ENCODE assay signal across 17 cellular contexts in the genomic region with DNA sequence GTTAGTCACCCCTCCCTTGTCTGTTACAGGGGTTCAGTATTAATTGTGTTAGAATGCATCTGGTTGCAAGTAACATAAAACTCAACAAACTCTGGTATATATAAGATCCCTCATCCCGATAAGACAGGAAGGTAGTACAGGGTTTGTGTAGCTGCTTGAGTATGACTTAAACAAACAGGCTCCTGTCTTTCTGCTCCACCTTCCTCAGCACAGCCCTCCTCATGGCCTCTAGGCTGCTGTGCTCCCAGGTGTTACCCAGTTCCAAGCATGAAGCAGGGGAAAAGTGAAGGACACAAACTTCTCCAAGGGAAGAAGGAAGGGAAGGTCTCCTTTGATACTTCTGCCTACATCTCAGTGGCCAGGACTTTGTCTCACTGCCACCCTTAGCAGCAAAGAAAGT. TPM values are rescaled to one million over a fixed set of nuclear protein-coding genes. Genes with fewer than 3 reads are reported as not detected.
A peak's percentile ranks its signal among the peaks of the same experiment; 100 is the strongest.
DNase-seq lines count a peak whose midpoint lies in the region; ATAC-seq, FAIRE-seq and TF ChIP-seq lines count a peak whose summit lies in the region.
"Had no signal": no experiment of that assay in that cellular context is flagged by ENCODE, and none has a peak within 500 bp of the region (broad histone marks: within the 10 kb centered on the region; RNA-seq: fewer than 3 reads in every experiment).

No MANE protein-coding gene starts in this region.

- FAIRE-seq in keratinocyte (lab: Jason Lieb, UNC) = no peak
- FAIRE-seq: D721Med had no signal

- no peaks in the 10 kb centered on the region for H3K36me3 Mint-ChIP-seq in activated naive CD8-positive, alpha-beta T cell
- H3K36me3 Mint-ChIP-seq in activated naive CD8-positive, alpha-beta T cell treated with anti-CD3 and anti-CD28 coated beads for 36 hours = peaks cover 4% of the 10 kb centered on the region
- H3K36me3 Mint-ChIP-seq in activated T-helper 1 cell treated with anti-CD3 and anti-CD28 coated beads, Interleukin-12 subunit alpha, Interleukin-12 subunit beta, Interleukin-2, Interleukin-4 antibody, amounts not matched to agents 30 ng/mL and 10 ng/mL and 1 ng/mL, durations not matched to agents 14 hours and 24 hours and 36 hours (ENCODE audit: low read depth) = peaks cover 3% of the 10 kb centered on the region
- H3K36me3 Mint-ChIP-seq in activated CD4-positive, alpha-beta T cell treated with anti-CD3 and anti-CD28 coated beads, Interleukin-2, amount 10 ng/mL, durations not matched to agents 7 days and 5 days (ENCODE audit: low read depth) = peaks cover 10% of the 10 kb centered on the region

- H3K36me3 ChIP-seq in keratinocyte (ENCODE audit: control insufficient read depth in 2 of 2, extremely low read depth in 1 of 2, insufficient read depth in 2 of 2, low read length in 2 of 2) (no peaks in the 10 kb centered on the region), thyroid gland (no peaks in the 10 kb centered on the region)
- H3K36me3 ChIP-seq: heart left ventricle, left lung had no signal

- POLR2A ChIA-PET in activated CD4-positive, alpha-beta T cell treated with anti-CD3 and anti-CD28 coated beads, Interleukin-2, amount 10 ng/mL, durations not matched to agents 7 days and 5 days (lab: Charles Lee) = no interaction called here

- H3K27me3 Mint-ChIP-seq in activated naive CD8-positive, alpha-beta T cell = no peaks in the 10 kb centered on the region
- no peaks in the 10 kb centered on the region for H3K27me3 Mint-ChIP-seq in activated naive CD8-positive, alpha-beta T cell treated with anti-CD3 and anti-CD28 coated beads for 36 hours
- H3K27me3 Mint-ChIP-seq in activated T-helper 1 cell treated with anti-CD3 and anti-CD28 coated beads, Interleukin-12 subunit alpha, Interleukin-12 subunit beta, Interleukin-2, Interleukin-4 antibody, amounts not matched to agents 30 ng/mL and 10 ng/mL and 1 ng/mL, durations not matched to agents 14 hours and 24 hours and 36 hours (ENCODE audit: insufficient read depth) = peaks cover 2% of the 10 kb centered on the region
- peaks cover 2% of the 10 kb centered on the region for H3K27me3 Mint-ChIP-seq in activated CD4-positive, alpha-beta T cell treated with anti-CD3 and anti-CD28 coated beads, Interleukin-2, amount 10 ng/mL, durations not matched to agents 7 days and 5 days

- dilution Hi-C loops in keratinocyte (cut with MboI; ENCODE audit: extremely low pct_ligation_motif_present, low sequenced_read_pairs) = no loop called here

- no peak overlapping the region for H3K9ac ChIP-seq in keratinocyte (ENCODE audit: control insufficient read depth, extremely low read depth, insufficient read depth, low read length)

- peaks cover 2% of the 10 kb centered on the region for H4K20me1 ChIP-seq in keratinocyte (ENCODE audit: control insufficient read depth, extremely low read depth, insufficient read depth, low read length)

- 22 to 29% methylated on average over 1 of the region's 1 CpG for WGBS in thyroid gland, 2 donors

- ATAC-seq in HG03378 (IDR thresholded peaks at IDR 0.05; ENCODE audit: unreplicated experiment) = no peak
- ATAC-seq: heart left ventricle had no signal

- H3K9me3 ChIP-seq in keratinocyte (ENCODE audit: control insufficient read depth, low read depth, low read length) = no peaks in the 10 kb centered on the region
- H3K9me3 ChIP-seq in thyroid gland = no peaks in the 10 kb centered on the region
- H3K9me3 ChIP-seq: heart left ventricle, left lung had no signal

- H3K4me2 ChIP-seq in keratinocyte (ENCODE audit: control insufficient read depth, extremely low read depth, insufficient read depth, low read depth, low read length) = peak overlapping the region; percentile 94

- intact Hi-C loops in activated T-helper 1 cell treated with anti-CD3 and anti-CD28 coated beads, Interleukin-12 subunit alpha, Interleukin-12 subunit beta, Interleukin-2, Interleukin-4 antibody, amounts not matched to agents 30 ng/mL and 10 ng/mL and 1 ng/mL, durations not matched to agents 14 hours and 24 hours and 36 hours (cut with micrococcal nuclease) = no loop called here
- intact Hi-C loops in thyroid gland (cut with DNase I) = no loop called here

- H3K4me3 Mint-ChIP-seq in activated naive CD8-positive, alpha-beta T cell = no peak overlapping the region
- H3K4me3 Mint-ChIP-seq in activated naive CD8-positive, alpha-beta T cell treated with anti-CD3 and anti-CD28 coated beads for 36 hours = no peak overlapping the region
- H3K4me3 Mint-ChIP-seq in activated T-helper 1 cell treated with anti-CD3 and anti-CD28 coated beads, Interleukin-12 subunit alpha, Interleukin-12 subunit beta, Interleukin-2, Interleukin-4 antibody, amounts not matched to agents 30 ng/mL and 10 ng/mL and 1 ng/mL, durations not matched to agents 14 hours and 24 hours and 36 hours = peak overlapping the region; percentile 44
- no peak overlapping the region for H3K4me3 Mint-ChIP-seq in activated CD4-positive, alpha-beta T cell treated with anti-CD3 and anti-CD28 coated beads, Interleukin-2, amount 10 ng/mL, durations not matched to agents 7 days and 5 days

- DNase-seq in activated naive CD8-positive, alpha-beta T cell treated with anti-CD3 and anti-CD28 coated beads for 36 hours = no peak
- no peak for DNase-seq in activated T-helper 1 cell treated with anti-CD3 and anti-CD28 coated beads, Interleukin-12 subunit alpha, Interleukin-12 subunit beta, Interleukin-2, Interleukin-4 antibody, amounts not matched to agents 30 ng/mL and 10 ng/mL and 1 ng/mL, durations not matched to agents 14 hours and 24 hours and 36 hours (ENCODE audit: low spot score)
- no peak for DNase-seq in keratinocyte (ENCODE audit: low read depth, low spot score)
- no peak for DNase-seq in thyroid gland
- DNase-seq in pons (ENCODE audit: low spot score) = no peak
- DNase-seq in activated CD4-positive, alpha-beta T cell treated with anti-CD3 and anti-CD28 coated beads, Interleukin-2, amount 10 ng/mL, durations not matched to agents 7 days and 5 days = no peak
- DNase-seq: ACHN; activated naive CD4-positive, alpha-beta T cell treated with anti-CD3 and anti-CD28 coated beads for 36 hours; caudate nucleus; heart left ventricle; left lung; NCI-H1105; nephron progenitor cell; stimulated activated CD4-positive, alpha-beta T cell treated with anti-CD3 and anti-CD28 coated beads, Interleukin-4, amount 100 ng/mL, for 4 hours had no signal

- H3K27me3 ChIP-seq in keratinocyte (ENCODE audit: control insufficient read depth, extremely low read depth, insufficient read depth, low read length) (no peaks in the 10 kb centered on the region), thyroid gland (no peaks in the 10 kb centered on the region)
- H3K27me3 ChIP-seq: heart left ventricle, left lung had no signal

- no peaks in the 10 kb centered on the region for H3K9me3 Mint-ChIP-seq in activated naive CD8-positive, alpha-beta T cell (ENCODE audit: low read depth)
- no peaks in the 10 kb centered on the region for H3K9me3 Mint-ChIP-seq in activated naive CD8-positive, alpha-beta T cell treated with anti-CD3 and anti-CD28 coated beads for 36 hours
- H3K9me3 Mint-ChIP-seq in activated T-helper 1 cell treated with anti-CD3 and anti-CD28 coated beads, Interleukin-12 subunit alpha, Interleukin-12 subunit beta, Interleukin-2, Interleukin-4 antibody, amounts not matched to agents 30 ng/mL and 10 ng/mL and 1 ng/mL, durations not matched to agents 14 hours and 24 hours and 36 hours = no peaks in the 10 kb centered on the region
- H3K9me3 Mint-ChIP-seq in activated CD4-positive, alpha-beta T cell treated with anti-CD3 and anti-CD28 coated beads, Interleukin-2, amount 10 ng/mL, durations not matched to agents 7 days and 5 days = no peaks in the 10 kb centered on the region
- H3K9me3 Mint-ChIP-seq: nephron progenitor cell had no signal

- no peak for TF ChIP-seq CTCF in keratinocyte (optimal IDR thresholded peaks at IDR 0.05 in 1 of 3, IDR thresholded peaks at IDR 0.05 in 1 of 3, conservative IDR thresholded peaks at IDR 0.05 in 1 of 3; ENCODE audit: extremely low read depth in 1 of 3, insufficient read depth in 2 of 3, low read length in 3 of 3)
- TF ChIP-seq CTCF in thyroid gland (IDR thresholded peaks at IDR 0.05) = no peak

- no peaks in the 10 kb centered on the region for H3K9me1 ChIP-seq in keratinocyte (ENCODE audit: control insufficient read depth, extremely low read depth, insufficient read depth, low read length)

- no peak for TF ChIP-seq POLR2A in thyroid gland (IDR thresholded peaks at IDR 0.05)

- H3K27ac Mint-ChIP-seq in activated naive CD8-positive, alpha-beta T cell = peak overlapping the region; percentile 72
- H3K27ac Mint-ChIP-seq in activated naive CD8-positive, alpha-beta T cell treated with anti-CD3 and anti-CD28 coated beads for 36 hours = no peak overlapping the region
- no peak overlapping the region for H3K27ac Mint-ChIP-seq in activated T-helper 1 cell treated with anti-CD3 and anti-CD28 coated beads, Interleukin-12 subunit alpha, Interleukin-12 subunit beta, Interleukin-2, Interleukin-4 antibody, amounts not matched to agents 30 ng/mL and 10 ng/mL and 1 ng/mL, durations not matched to agents 14 hours and 24 hours and 36 hours
- H3K27ac Mint-ChIP-seq in activated CD4-positive, alpha-beta T cell treated with anti-CD3 and anti-CD28 coated beads, Interleukin-2, amount 10 ng/mL, durations not matched to agents 7 days and 5 days = no peak overlapping the region
- H3K27ac Mint-ChIP-seq: activated naive CD4-positive, alpha-beta T cell treated with anti-CD3 and anti-CD28 coated beads for 36 hours; nephron progenitor cell had no signal

- peaks cover 35% of the 10 kb centered on the region for H3K4me1 Mint-ChIP-seq in activated naive CD8-positive, alpha-beta T cell (ENCODE audit: low read depth)
- H3K4me1 Mint-ChIP-seq in activated naive CD8-positive, alpha-beta T cell treated with anti-CD3 and anti-CD28 coated beads for 36 hours = peaks cover 32% of the 10 kb centered on the region
- H3K4me1 Mint-ChIP-seq in activated T-helper 1 cell treated with anti-CD3 and anti-CD28 coated beads, Interleukin-12 subunit alpha, Interleukin-12 subunit beta, Interleukin-2, Interleukin-4 antibody, amounts not matched to agents 30 ng/mL and 10 ng/mL and 1 ng/mL, durations not matched to agents 14 hours and 24 hours and 36 hours (ENCODE audit: low read depth) = peaks cover 30% of the 10 kb centered on the region
- peaks cover 35% of the 10 kb centered on the region for H3K4me1 Mint-ChIP-seq in activated CD4-positive, alpha-beta T cell treated with anti-CD3 and anti-CD28 coated beads, Interleukin-2, amount 10 ng/mL, durations not matched to agents 7 days and 5 days

- H3K27ac ChIP-seq in keratinocyte (ENCODE audit: control insufficient read depth, insufficient read depth, low read length) (no peak overlapping the region), thyroid gland (peak overlapping the region in 2 of 3 donors; percentile 87 to 89)

- peaks cover 15% of the 10 kb centered on the region for H3K4me1 ChIP-seq in keratinocyte (ENCODE audit: control insufficient read depth, extremely low read depth, insufficient read depth, low read length)
- H3K4me1 ChIP-seq in thyroid gland = peaks cover 18 to 26% of the 10 kb centered on the region in 2 donors

- peaks cover 32% of the 10 kb centered on the region for H3K79me2 ChIP-seq in keratinocyte (ENCODE audit: control insufficient read depth, insufficient read depth, low read length)

- H2AFZ ChIP-seq in keratinocyte (ENCODE audit: control insufficient read depth, low read length) = peak overlapping the region; percentile 97

- no peak overlapping the region for H3K4me3 ChIP-seq in keratinocyte (ENCODE audit: control insufficient read depth in 2 of 3, extremely low read depth in 1 of 3, insufficient read depth in 2 of 3, low read depth in 1 of 3, low read length in 3 of 3)
- no peak overlapping the region for H3K4me3 ChIP-seq in thyroid gland (replicated peaks in 1 of 3)

- CTCF ChIA-PET in activated CD4-positive, alpha-beta T cell treated with anti-CD3 and anti-CD28 coated beads, Interleukin-2, amount 10 ng/mL, durations not matched to agents 7 days and 5 days (lab: Charles Lee) = interaction anchor here (3.7 kb wide), 1 partner anchor 37 kb away, joined by 24 read pairs; a partner anchor contains a TSS

RNA-seq across cellular contexts. Expression of a gene that starts 1.4 kb away (rescaled TPM):
- 10 to 100 TPM; 25.1 to 25.6 TPM for total RNA-seq in activated naive CD8-positive, alpha-beta T cell treated with anti-CD3 and anti-CD28 coated beads for 36 hours
- 31.0 and 32.4 TPM in 2 replicates for total RNA-seq in activated T-helper 1 cell treated with anti-CD3 and anti-CD28 coated beads, Interleukin-12 subunit alpha, Interleukin-12 subunit beta, Interleukin-2, Interleukin-4 antibody, amounts not matched to agents 30 ng/mL and 10 ng/mL and 1 ng/mL, durations not matched to agents 14 hours and 24 hours and 36 hours
- polyA plus RNA-seq in keratinocyte = 16.5 to 23.8 TPM (median 16.9 TPM) in 3 replicates
- polyA plus RNA-seq in keratinocyte (2011; ENCODE audit: low read depth) = 15.8 TPM
- polyA plus RNA-seq in keratinocyte (2011; cell fraction: cytosol; rRNA removed) = 10.7 and 18.6 TPM in 2 replicates
- 51.5 and 57.3 TPM in 2 replicates for polyA plus RNA-seq in keratinocyte (2011; cell fraction: nucleus; rRNA removed)
- 14.8 and 17.3 TPM in 2 replicates for polyA plus RNA-seq in keratinocyte (2012; ENCODE audit: low replicate concordance)
- polyA minus RNA-seq in keratinocyte = 16.9 to 48.4 TPM (median 30.2 TPM) in 3 replicates
- 12.7 TPM for polyA minus RNA-seq in keratinocyte (2011; cell fraction: cytosol; rRNA and poly(A)+ RNA removed)
- polyA minus RNA-seq in keratinocyte (2011; cell fraction: nucleus; rRNA and poly(A)+ RNA removed) = 47.8 and 97.5 TPM in 2 replicates
- total RNA-seq in thyroid gland = 10 to 100 TPM; 53.6 to 79.8 (median 62.1) TPM
- total RNA-seq in activated CD4-positive, alpha-beta T cell treated with anti-CD3 and anti-CD28 coated beads, Interleukin-2, amount 10 ng/mL, durations not matched to agents 7 days and 5 days = 10 to 100 TPM; 31.1 to 36.7 TPM

RNA-seq across cellular contexts. Expression of a gene that starts 36.1 kb away (rescaled TPM):
- total RNA-seq in activated naive CD8-positive, alpha-beta T cell treated with anti-CD3 and anti-CD28 coated beads for 36 hours = 100 to 1,000 TPM; 249 to 259 TPM
- total RNA-seq in activated T-helper 1 cell treated with anti-CD3 and anti-CD28 coated beads, Interleukin-12 subunit alpha, Interleukin-12 subunit beta, Interleukin-2, Interleukin-4 antibody, amounts not matched to agents 30 ng/mL and 10 ng/mL and 1 ng/mL, durations not matched to agents 14 hours and 24 hours and 36 hours = 89.8 and 104 TPM in 2 replicates
- polyA plus RNA-seq in keratinocyte = 17.6 to 29.4 TPM (median 25.3 TPM) in 3 replicates
- polyA plus RNA-seq in keratinocyte (2011; ENCODE audit: low read depth) = 5.0 TPM
- 12.9 and 19.7 TPM in 2 replicates for polyA plus RNA-seq in keratinocyte (2011; cell fraction: cytosol; rRNA removed)
- 61.5 and 67.2 TPM in 2 replicates for polyA plus RNA-seq in keratinocyte (2011; cell fraction: nucleus; rRNA removed)
- 24.7 and 41.4 TPM in 2 replicates for polyA plus RNA-seq in keratinocyte (2012; ENCODE audit: low replicate concordance)
- polyA minus RNA-seq in keratinocyte = 8.8 to 21.6 TPM (median 16.5 TPM) in 3 replicates
- polyA minus RNA-seq in keratinocyte (2011; cell fraction: cytosol; rRNA and poly(A)+ RNA removed) = not detected
- 14.4 and 17.4 TPM in 2 replicates for polyA minus RNA-seq in keratinocyte (2011; cell fraction: nucleus; rRNA and poly(A)+ RNA removed)
- 10 to 100 TPM; 13.3 to 38.4 (median 18.7) TPM for total RNA-seq in thyroid gland
- 10 to 100 TPM; 40.7 to 40.8 TPM for total RNA-seq in activated CD4-positive, alpha-beta T cell treated with anti-CD3 and anti-CD28 coated beads, Interleukin-2, amount 10 ng/mL, durations not matched to agents 7 days and 5 days
